Comparison of ENCODE assay signal across 30 cellular contexts in the genomic region with DNA sequence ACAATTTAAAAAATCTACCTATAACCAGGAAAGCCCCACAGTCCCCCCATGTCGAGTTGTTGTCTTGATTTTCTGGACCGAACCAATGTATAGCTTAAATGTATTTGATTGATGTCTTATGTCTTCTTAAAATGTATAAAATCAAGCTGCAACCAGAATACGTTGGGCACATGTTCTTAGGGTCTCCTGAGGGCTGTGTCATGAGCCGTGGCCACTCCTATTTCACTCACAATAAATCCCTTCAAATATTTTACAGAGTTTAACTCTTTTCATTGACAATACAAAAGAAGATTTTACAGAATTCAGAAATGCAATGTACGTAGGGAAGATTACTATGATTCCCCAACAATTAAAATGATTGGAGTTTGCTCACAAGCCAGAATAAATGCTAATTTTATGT.
"Had no signal": no experiment of that assay in that cellular context is flagged by ENCODE, and none has a peak within 500 bp of the region (broad histone marks: within the 10 kb centered on the region; RNA-seq: fewer than 3 reads in every experiment).

No MANE protein-coding gene starts in this region.

- DNase-seq: activated effector memory CD4-positive, alpha-beta T cell treated with anti-CD3 and anti-CD28 coated beads, Interleukin-2, amount 50 U/mL, for 16 hours; activated effector memory CD4-positive, alpha-beta T cell treated with Interleukin-2 at 50 U/mL for 16 hours; activated gamma-delta T cell; activated gamma-delta T cell treated with Interleukin-2 at 50 U/mL for 16 hours; activated naive CD4-positive, alpha-beta T cell; activated naive CD4-positive, alpha-beta T cell treated with anti-CD3 and anti-CD28 coated beads for 36 hours; activated naive CD4-positive, alpha-beta T cell treated with anti-CD3 and anti-CD28 coated beads, Interleukin-2, amount 10 ng/mL, durations not matched to agents 7 days and 5 days; activated naive CD4-positive, alpha-beta T cell treated with anti-CD3 and anti-CD28 coated beads, Interleukin-2, amount 50 U/mL, for 16 hours; activated naive CD4-positive, alpha-beta T cell treated with Interleukin-2 at 50 U/mL for 16 hours; activated naive CD8-positive, alpha-beta T cell treated with anti-CD3 and anti-CD28 coated beads for 36 hours; activated naive CD8-positive, alpha-beta T cell treated with anti-CD3 and anti-CD28 coated beads, Interleukin-2, amount 10 ng/mL, durations not matched to agents 7 days and 5 days; activated naive CD8-positive, alpha-beta T cell treated with anti-CD3 and anti-CD28 coated beads, Interleukin-2, amount 50 U/mL, for 24 hours; activated T-cell treated with anti-CD3 and anti-CD28 coated beads, Interleukin-2, amount 50 U/mL, for 1 hour; activated T-cell treated with anti-CD3 and anti-CD28 coated beads, Interleukin-2, amount 50 U/mL, for 24 hours; activated T-cell treated with anti-CD3 and anti-CD28 coated beads, Interleukin-2, amount 50 U/mL, for 4 hours; activated T-cell treated with anti-CD3 and anti-CD28 coated beads, Interleukin-2, amount 50 U/mL, for 48 hours; activated T-cell treated with anti-CD3 and anti-CD28 coated beads, Interleukin-2, amount 50 U/mL, for 72 hours; adrenal gland; amniotic stem cell; amygdala; anterior cingulate cortex; aorta; body of pancreas; brain microvascular endothelial cell; caudate nucleus; central memory CD4-positive, alpha-beta T cell; cerebellar nuclear complex had no signal

- H3K27me3 ChIP-seq: adrenal gland, ascending aorta, body of pancreas, brain microvascular endothelial cell, breast epithelium, cardiac muscle cell had no signal

- H3K4me3 ChIP-seq: adrenal gland, ascending aorta, body of pancreas, breast epithelium, cardiac muscle cell had no signal

- H3K9me3 ChIP-seq: adrenal gland, ascending aorta, body of pancreas, breast epithelium had no signal

- H3K27ac ChIP-seq: adrenal gland, ascending aorta, body of pancreas, brain microvascular endothelial cell, breast epithelium, cardiac muscle cell had no signal

- H3K4me1 ChIP-seq: adrenal gland, ascending aorta, body of pancreas, breast epithelium had no signal

- H3K36me3 ChIP-seq: adrenal gland, ascending aorta, brain microvascular endothelial cell, breast epithelium, cardiac muscle cell had no signal
